Comparison of ENCODE assay signal across 1 cellular context in genomic region chr2:11133238-11133935, GRCh38.
TF ChIP-seq lines count a peak whose summit lies in the region.

No MANE protein-coding gene starts in this region.

TF ChIP-seq in HCT116, 20 proteins besides CTCF, POLR2A, EP300 and RAD21 (continued from another document):
- TF ChIP-seq YY1 (IDR thresholded peaks at IDR 0.05; ENCODE audit: extremely low read depth, insufficient replicate concordance, low read depth, low read length) = no peak
- TF ChIP-seq ELF1 (IDR thresholded peaks at IDR 0.05; ENCODE audit: borderline replicate concordance, low read depth) = no peak
- TF ChIP-seq ZBTB33 (IDR thresholded peaks at IDR 0.05; ENCODE audit: extremely low read depth, insufficient replicate concordance, low read length) = no peak
- TF ChIP-seq CEBPB (IDR thresholded peaks at IDR 0.05; ENCODE audit: low read depth) = no peak
- TF ChIP-seq MAX (IDR thresholded peaks at IDR 0.05) = no peak
